Comparison of ENCODE assay signal across 8 cellular contexts in the genomic region with DNA sequence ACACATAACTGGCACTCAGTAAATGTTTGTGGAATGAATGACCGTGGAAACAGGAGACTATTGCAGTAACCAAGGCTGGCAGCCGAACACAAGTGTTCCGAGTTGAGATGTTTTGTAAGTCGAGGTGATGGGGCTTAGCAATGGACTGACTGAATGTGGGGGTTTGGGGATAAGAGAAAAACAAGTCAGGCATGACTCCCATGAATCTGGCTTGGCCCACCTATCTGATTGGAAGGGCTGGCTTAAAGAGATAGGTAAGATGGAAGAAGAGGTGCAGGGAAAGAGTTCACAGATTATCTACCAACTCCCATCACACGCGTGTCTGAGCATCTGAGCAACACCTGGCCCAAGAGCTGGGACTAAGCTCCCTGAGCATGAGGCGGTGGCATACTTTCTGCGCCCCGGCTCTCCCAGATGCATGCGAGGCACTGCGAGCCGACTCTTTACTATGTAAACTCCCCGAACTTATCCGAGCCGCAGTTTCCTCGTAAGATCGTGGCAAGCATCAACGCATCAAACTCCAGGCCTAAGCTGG. TPM values are rescaled to one million over a fixed set of nuclear protein-coding genes. Genes with fewer than 3 reads are reported as not detected.
DNase-seq lines count a peak whose midpoint lies in the region; ATAC-seq and TF ChIP-seq lines count a peak whose summit lies in the region.

No MANE protein-coding gene starts in this region.

- H3K36me3 ChIP-seq in A673 (ENCODE audit: insufficient read depth, low read length, poor library complexity, severe bottlenecking): peaks cover 4% of the 10 kb centered on the region

- intact Hi-C loops in A673 (cut with micrococcal nuclease; ENCODE audit: unreplicated experiment): no loop called here
- intact Hi-C loops in MCF 10A (cut with micrococcal nuclease): loop anchor here (5.0 to 10.0 kb wide), 4 partner anchors 83 to 210 kb away; no protein-coding TSS in a partner anchor

- no peaks in the 10 kb centered on the region for H3K9me3 Mint-ChIP-seq in MCF 10A (ENCODE audit: unreplicated experiment)

- peak overlapping the region; percentile 96 for H3K4me3 Mint-ChIP-seq in MCF 10A (ENCODE audit: unreplicated experiment)

- no peak for TF ChIP-seq CTCF in A673 (conservative IDR thresholded peaks at IDR 0.05; ENCODE audit: low read depth, low read length)
- TF ChIP-seq CTCF in MCF 10A (IDR thresholded peaks at IDR 0.05; ENCODE audit: unreplicated experiment): no peak

- H3K27ac ChIP-seq in A673 (ENCODE audit: low read depth, low read length, poor library complexity, severe bottlenecking): peak overlapping the region; percentile 48

- peak; percentile 4 for ATAC-seq in HG03159 (IDR thresholded peaks at IDR 0.05; ENCODE audit: unreplicated experiment)

- H3K27me3 Mint-ChIP-seq in MCF 10A (ENCODE audit: insufficient read depth, unreplicated experiment): no peaks in the 10 kb centered on the region

- peaks cover 41% of the 10 kb centered on the region for H3K4me1 Mint-ChIP-seq in MCF 10A (ENCODE audit: insufficient read depth, unreplicated experiment)

- H3K36me3 Mint-ChIP-seq in MCF 10A (ENCODE audit: insufficient read depth, unreplicated experiment): peaks cover 26% of the 10 kb centered on the region

- peak overlapping the region; percentile 97 for H3K27ac Mint-ChIP-seq in MCF 10A (ENCODE audit: low read depth, unreplicated experiment)

- no TSS peak for BruUV-seq in A673 (replicated peaks; lab: Mats Ljungman, UMichigan)
- TSS peak; percentile 33 for BruUV-seq in MCF 10A (replicated peaks; lab: Mats Ljungman, UMichigan)

- H3K4me1 ChIP-seq in A673 (ENCODE audit: insufficient read depth, low read length, poor library complexity, severe bottlenecking) (peaks cover 11% of the 10 kb centered on the region), mononuclear cell (ENCODE audit: insufficient read depth, low read length) (peaks cover 34% of the 10 kb centered on the region)

- no peaks in the 10 kb centered on the region for H3K9me3 ChIP-seq in A673 (ENCODE audit: low read depth, low read length, poor library complexity, severe bottlenecking)
- no peaks in the 10 kb centered on the region for H3K9me3 ChIP-seq in mononuclear cell (ENCODE audit: low read depth, low read length)

- CTCF ChIA-PET in A673 (lab: Charles Lee) (interaction anchor here (1.1 kb wide), 1 partner anchor 9 kb away, joined by 3 read pairs; no protein-coding TSS in a partner anchor), MCF 10A (lab: Yijun Ruan, JAX) (interaction anchor here (0.6 to 2.4 kb wide), 12 partner anchors 23 to 680 kb away, joined by 3 to 10 read pairs (median 3); a partner anchor contains a TSS)

- POLR2A ChIA-PET in A673 (lab: Charles Lee; ENCODE audit: low non-redundant PET): interaction anchor here (0.9 to 1.5 kb wide), 2 partner anchors 11 to 23 kb away, joined by 3 to 8 read pairs; a partner anchor contains a TSS
- POLR2A ChIA-PET in MCF 10A (lab: Yijun Ruan, JAX): interaction anchor here (0.6 to 4.2 kb wide), 24 partner anchors 9 to 1902 kb away, joined by 3 to 107 read pairs (median 6); a partner anchor contains a TSS

- DNase-seq in A673 (ENCODE audit: low spot score) (no peak), MCF 10A (ENCODE audit: unreplicated experiment) (no peak), medulla oblongata (ENCODE audit: extremely low spot score) (no peak), mucosa of gallbladder (ENCODE audit: low spot score) (no peak), NCI-H345 (lab: John Stamatoyannopoulos, UW) (no peak), NCI-H2029 (lab: John Stamatoyannopoulos, UW) (no peak)

- peak overlapping the region; percentile 86 for H3K4me3 ChIP-seq in A673 (ENCODE audit: low read depth, low read length, poor library complexity, severe bottlenecking)
- peak overlapping the region; percentile 53 for H3K4me3 ChIP-seq in mononuclear cell (ENCODE audit: low read length)

- no peaks in the 10 kb centered on the region for H3K27me3 ChIP-seq in A673 (replicated peaks; ENCODE audit: insufficient read depth, low read depth, low read length, poor library complexity)
- H3K27me3 ChIP-seq in mononuclear cell (ENCODE audit: insufficient read depth, low read length): no peaks in the 10 kb centered on the region

RNA-seq across cellular contexts. Expression of a gene that starts 0.5 kb away (rescaled TPM):
- total RNA-seq in A673 (2021) (21.5 and 26.5 TPM in 2 replicates), MCF 10A (2022) (29.3 and 38.3 TPM in 2 replicates), mononuclear cell (33.9 TPM), mucosa of gallbladder (50.1 TPM)

RNA-seq across cellular contexts. Expression of a gene that starts 0.8 kb away (rescaled TPM):
- total RNA-seq in A673 (2021): 27.5 and 36.8 TPM in 2 replicates
- 61.7 and 65.0 TPM in 2 replicates for total RNA-seq in MCF 10A (2022)
- total RNA-seq in mononuclear cell: 5.0 TPM
- total RNA-seq in mucosa of gallbladder: 60.2 TPM

RNA-seq across cellular contexts. Expression of a gene that starts 15.7 kb away (rescaled TPM):
- 122 and 134 TPM in 2 replicates for total RNA-seq in A673 (2021)
- total RNA-seq in MCF 10A (2022): 8.6 and 12.1 TPM in 2 replicates
- 4.0 TPM for total RNA-seq in mononuclear cell
- 65.7 TPM for total RNA-seq in mucosa of gallbladder

RNA-seq across cellular contexts. Expression of a gene that starts 22.6 kb away (rescaled TPM):
- total RNA-seq in A673 (2021) (115 TPM in 2 replicates), MCF 10A (2022) (84.0 and 105 TPM in 2 replicates), mononuclear cell (26.6 TPM), mucosa of gallbladder (88.8 TPM)

RNA-seq across cellular contexts. Expression of a gene that starts 30.3 kb away (rescaled TPM):
- total RNA-seq in A673 (2021) (not detected in 2 replicates), MCF 10A (2022) (not detected in 2 replicates), mononuclear cell (not detected), mucosa of gallbladder (not detected)
